8 cellular contexts compared by ENCODE assay signal in genomic region chr14:45083622-45083978, GRCh38. TPM values are rescaled to one million over a fixed set of nuclear protein-coding genes. Genes with fewer than 3 reads are reported as not detected.
DNase-seq lines count a peak whose midpoint lies in the region; ATAC-seq, FAIRE-seq and TF ChIP-seq lines count a peak whose summit lies in the region.

No MANE protein-coding gene starts in this region.

- no peak overlapping the region for H3K23ac ChIP-seq in trophoblast cell (ENCODE audit: low read length)

- TF ChIP-seq POLR2A in GM12891 (IDR thresholded peaks at IDR 0.05; ENCODE audit: low read depth, low read length) = no peak

- H3K4me3 ChIP-seq in LNCaP clone FGC (ENCODE audit: low read depth, low read length) = peak overlapping the region; percentile 90
- H3K4me3 ChIP-seq in endocrine pancreas (ENCODE audit: control insufficient read depth, insufficient read depth, low read length) = peak overlapping the region; percentile 78
- H3K4me3 ChIP-seq in trophoblast cell (ENCODE audit: low read depth, low read length) = no peak overlapping the region

- peaks cover 6% of the 10 kb centered on the region for H3K79me1 ChIP-seq in trophoblast cell (ENCODE audit: low read length)

- H3K9ac ChIP-seq in endocrine pancreas (ENCODE audit: control insufficient read depth, insufficient read depth, low read length) (peak overlapping the region; percentile 77), trophoblast cell (ENCODE audit: low read length) (peak overlapping the region; percentile 65)

- H3K9me3 ChIP-seq in endocrine pancreas (ENCODE audit: control insufficient read depth, low read length) (no peaks in the 10 kb centered on the region), trophoblast cell (ENCODE audit: insufficient read depth, low read depth, low read length) (no peaks in the 10 kb centered on the region)

- H3K18ac ChIP-seq in trophoblast cell (ENCODE audit: low read length) = no peak overlapping the region

- no peak overlapping the region for H2BK5ac ChIP-seq in trophoblast cell (ENCODE audit: low read depth, low read length, poor library complexity)

- H3K27ac ChIP-seq in trophoblast cell (ENCODE audit: low read depth, low read length) = no peak overlapping the region

- peak overlapping the region; percentile 77 for H3K4me2 ChIP-seq in trophoblast cell (ENCODE audit: low read length)

- no peak overlapping the region for H4K8ac ChIP-seq in trophoblast cell (ENCODE audit: low read depth, low read length)

- H3K4me1 ChIP-seq in endocrine pancreas (ENCODE audit: control insufficient read depth, insufficient read depth, low read length) = peaks cover 16% of the 10 kb centered on the region
- H3K4me1 ChIP-seq in trophoblast cell (ENCODE audit: control insufficient read depth in 1 of 2, insufficient read depth in 2 of 2, low read length in 2 of 2) = peaks cover 0 to 3% of the 10 kb centered on the region in 2 experiments

- H2AFZ ChIP-seq in trophoblast cell (ENCODE audit: insufficient read depth, low read length, poor library complexity) = peak overlapping the region; percentile 82

- no peak overlapping the region for H4K12ac ChIP-seq in trophoblast cell (ENCODE audit: low read depth, low read length)

- no peaks in the 10 kb centered on the region for H3K36me3 ChIP-seq in endocrine pancreas (ENCODE audit: control insufficient read depth, insufficient read depth, low read length)
- no peaks in the 10 kb centered on the region for H3K36me3 ChIP-seq in trophoblast cell (ENCODE audit: control insufficient read depth in 1 of 2, insufficient read depth in 2 of 2, low read length in 2 of 2)

- H2BK120ac ChIP-seq in trophoblast cell (ENCODE audit: insufficient read depth, low read length, poor library complexity) = no peak overlapping the region

- H2BK12ac ChIP-seq in trophoblast cell (ENCODE audit: low read length) = no peak overlapping the region

- no peak overlapping the region for H4K91ac ChIP-seq in trophoblast cell (ENCODE audit: low read depth, low read length)

- no peaks in the 10 kb centered on the region for H3K27me3 ChIP-seq in endocrine pancreas (ENCODE audit: control insufficient read depth, insufficient read depth, low read length)
- no peaks in the 10 kb centered on the region for H3K27me3 ChIP-seq in trophoblast cell (ENCODE audit: insufficient read depth, low read length)

- DNase-seq in GM12891 (ENCODE audit: insufficient read length, low spot score) = no peak
- no peak for DNase-seq in LNCaP clone FGC (ENCODE audit: low read depth)
- peak in 1 of 2 donors; percentile 6 for DNase-seq in trophoblast cell
- no peak for DNase-seq in NCI-H146 treated with DMSO at 0.1 percent for 48 hours (lab: John Stamatoyannopoulos, UW; ENCODE audit: unreplicated experiment)
- DNase-seq in LoVo (ENCODE audit: low spot score) = no peak

- no CpG with 5 or more reads among the region's 11 CpGs for WGBS in trophoblast cell (ENCODE audit: extremely low coverage, insufficient coverage, insufficient read length)

- H3K14ac ChIP-seq in trophoblast cell (ENCODE audit: low read length) = no peak overlapping the region

- H2AK5ac ChIP-seq in trophoblast cell (ENCODE audit: low read length) = no peak overlapping the region

- no peak for ATAC-seq in HG03108 (IDR thresholded peaks at IDR 0.05; ENCODE audit: unreplicated experiment)
- ATAC-seq in esophagus mucosa = no peak

- H3K4ac ChIP-seq in trophoblast cell (ENCODE audit: low read depth, low read length) = no peak overlapping the region

- H3K79me2 ChIP-seq in trophoblast cell (ENCODE audit: control insufficient read depth, insufficient read depth, low read length, poor library complexity) = peaks cover 9% of the 10 kb centered on the region

- FAIRE-seq in GM12891 (lab: Jason Lieb, UNC) = no peak

- no peak for TF ChIP-seq CTCF in LNCaP clone FGC (IDR thresholded peaks at IDR 0.05; ENCODE audit: control insufficient read depth, extremely low read depth, insufficient read depth)

TF ChIP-seq in GM12891, 5 proteins besides CTCF, POLR2A, EP300 and RAD21:
- TF ChIP-seq PAX5 (IDR thresholded peaks at IDR 0.05; ENCODE audit: insufficient read depth, low read length, severe bottlenecking) = no peak
- TF ChIP-seq POLR2AphosphoS5 (IDR thresholded peaks at IDR 0.05; ENCODE audit: low read depth, low read length) = no peak
- 0 out of 2 replicates have a peak, but pooled peaks have one; percentile 1 for TF ChIP-seq POU2F2 (IDR thresholded peaks at IDR 0.05; ENCODE audit: low read depth, low read length)
- TF ChIP-seq TAF1 (IDR thresholded peaks at IDR 0.05; ENCODE audit: low read depth, low read length) = no peak

RNA-seq across cellular contexts. Expression of gene PRPF39, which starts 0.3 kb away (rescaled TPM):
- polyA plus RNA-seq in GM12891 (2012; ENCODE audit: low read depth, missing spikeins) = 19.9 TPM
- polyA plus RNA-seq in trophoblast cell (2013) = 23.0 and 23.1 TPM in 2 replicates
- 14.7 TPM for total RNA-seq in esophagus mucosa

RNA-seq across cellular contexts. Expression of gene FKBP3, which starts 50.7 kb away (rescaled TPM):
- polyA plus RNA-seq in GM12891 (2012; ENCODE audit: low read depth, missing spikeins) = 112 TPM
- polyA plus RNA-seq in trophoblast cell (2013) = 81.0 and 85.4 TPM in 2 replicates
- 45.4 TPM for total RNA-seq in esophagus mucosa

RNA-seq across cellular contexts. Expression of gene FANCM, which starts 52.1 kb away (rescaled TPM):
- polyA plus RNA-seq in GM12891 (2012; ENCODE audit: low read depth, missing spikeins) = 3.0 TPM
- 3.1 and 3.2 TPM in 2 replicates for polyA plus RNA-seq in trophoblast cell (2013)
- total RNA-seq in esophagus mucosa = 4.9 TPM
